8 cellular contexts compared by ENCODE assay signal in genomic region chr2:175167076-175167791, GRCh38. TPM values are rescaled to one million over a fixed set of nuclear protein-coding genes. Genes with fewer than 3 reads are reported as not detected.
A peak's percentile ranks its signal among the peaks of the same experiment; 100 is the strongest.
DNase-seq lines count a peak whose midpoint lies in the region; ATAC-seq and TF ChIP-seq lines count a peak whose summit lies in the region.

No MANE protein-coding gene starts in this region.

- H3K4me1 ChIP-seq in effector memory CD4-positive, alpha-beta T cell (ENCODE audit: control insufficient read depth, insufficient read depth, low read length, poor library complexity, severe bottlenecking) = peaks cover 7% of the 10 kb centered on the region
- peaks cover 19% of the 10 kb centered on the region for H3K4me1 ChIP-seq in mononuclear cell (ENCODE audit: insufficient read depth, low read length)
- peaks cover 18% of the 10 kb centered on the region for H3K4me1 ChIP-seq in upper lobe of right lung

- no peaks in the 10 kb centered on the region for H3K27me3 ChIP-seq in effector memory CD4-positive, alpha-beta T cell (replicated peaks; ENCODE audit: control insufficient read depth, insufficient read depth, low read length, poor library complexity, severe bottlenecking)
- no peaks in the 10 kb centered on the region for H3K27me3 ChIP-seq in mononuclear cell (ENCODE audit: insufficient read depth, low read length)
- H3K27me3 ChIP-seq in upper lobe of right lung = no peaks in the 10 kb centered on the region

- H3K36me3 ChIP-seq in effector memory CD4-positive, alpha-beta T cell (ENCODE audit: control insufficient read depth, insufficient read depth, low read length) = no peaks in the 10 kb centered on the region
- H3K36me3 ChIP-seq in upper lobe of right lung = no peaks in the 10 kb centered on the region

- DNase-seq in CD1c-positive myeloid dendritic cell (ENCODE audit: extremely low spot score) = peak; percentile 70
- peak; percentile 48 for DNase-seq in HT1080 (ENCODE audit: low read depth)
- peak; percentile 42 for DNase-seq in SW480 (ENCODE audit: low spot score)
- DNase-seq in effector memory CD4-positive, alpha-beta T cell = no peak
- no peak for DNase-seq in upper lobe of right lung

- no peak for TF ChIP-seq CTCF in upper lobe of right lung (IDR thresholded peaks at IDR 0.05)

- peak overlapping the region; percentile 89 for H3K27ac ChIP-seq in effector memory CD4-positive, alpha-beta T cell (ENCODE audit: insufficient read depth, low read length, poor library complexity, severe bottlenecking)
- peak overlapping the region; percentile 84 for H3K27ac ChIP-seq in upper lobe of right lung

- H3K9me3 ChIP-seq in effector memory CD4-positive, alpha-beta T cell (ENCODE audit: control insufficient read depth, low read length) = no peaks in the 10 kb centered on the region
- H3K9me3 ChIP-seq in mononuclear cell (ENCODE audit: low read depth, low read length) (no peaks in the 10 kb centered on the region), upper lobe of right lung (no peaks in the 10 kb centered on the region)

- intact Hi-C loops in upper lobe of right lung (cut with DNase I) = no loop called here

- peak overlapping the region; percentile 97 for H3K4me3 ChIP-seq in effector memory CD4-positive, alpha-beta T cell (ENCODE audit: insufficient read depth, low read depth, low read length, poor library complexity, severe bottlenecking)
- H3K4me3 ChIP-seq in mononuclear cell (ENCODE audit: low read length) = peak overlapping the region; percentile 99
- H3K4me3 ChIP-seq in upper lobe of right lung = peak overlapping the region; percentile 73

- ATAC-seq in GM19043 (IDR thresholded peaks at IDR 0.05; ENCODE audit: low read depth, unreplicated experiment) (peak; percentile 1), upper lobe of right lung (no peak), GM19452 (IDR thresholded peaks at IDR 0.05; ENCODE audit: unreplicated experiment) (no peak)

RNA-seq across cellular contexts. Expression of gene ATF2, which starts 0.8 kb away (rescaled TPM):
- 23.6 and 29.8 TPM in 2 replicates for total RNA-seq in HT1080 (2014; rRNA removed; shearing (Covaris generic))
- 29.2 and 35.9 TPM in 2 replicates for polyA plus RNA-seq in HT1080 (2015; cell fraction: cytosol; rRNA removed)
- 28.7 and 31.4 TPM in 2 replicates for polyA plus RNA-seq in HT1080 (2015; cell fraction: nucleus; rRNA removed)
- 96.2 TPM for total RNA-seq in mononuclear cell
- 51.2 TPM for total RNA-seq in upper lobe of right lung

RNA-seq across cellular contexts. Expression of gene ATP5MC3, which starts 14.3 kb away (rescaled TPM):
- total RNA-seq in HT1080 (2014; rRNA removed; shearing (Covaris generic)) = 259 and 273 TPM in 2 replicates
- 354 and 419 TPM in 2 replicates for polyA plus RNA-seq in HT1080 (2015; cell fraction: cytosol; rRNA removed)
- 174 and 205 TPM in 2 replicates for polyA plus RNA-seq in HT1080 (2015; cell fraction: nucleus; rRNA removed)
- 58.2 TPM for total RNA-seq in mononuclear cell
- total RNA-seq in upper lobe of right lung = 113 TPM

Comparison
In these comparisons a context has a peak if more than half of its experiments do, and no peak if none do; other contexts are left out.
1. DNase-seq: peak in CD1c-positive myeloid dendritic cell (single experiment), HT1080 (single experiment) and SW480 (single experiment); none in effector memory CD4-positive, alpha-beta T cell (0 of 3) and upper lobe of right lung (single experiment).
2. Peak in every context shown above with its lines, with median percentiles within 50 percentile points of each other: H3K4me3 ChIP-seq.